Comparison of ENCODE assay signal across 8 cellular contexts in genomic region chr14:73173092-73173735, GRCh38. TPM values are rescaled to one million over a fixed set of nuclear protein-coding genes. Genes with fewer than 3 reads are reported as not detected.
A peak's percentile ranks its signal among the peaks of the same experiment; 100 is the strongest.
DNase-seq lines count a peak whose midpoint lies in the region; ATAC-seq and TF ChIP-seq lines count a peak whose summit lies in the region.

No MANE protein-coding gene starts in this region.

- DNase-seq in stimulated activated CD4-positive, alpha-beta T cell treated with anti-CD3 and anti-CD28 coated beads, Interleukin-4, amount 100 ng/mL, for 24 hours: peak; percentile 4
- no peak for DNase-seq in stimulated activated CD4-positive, alpha-beta T cell treated with anti-CD3 and anti-CD28 coated beads, Interleukin-2, amount 100 ng/mL, for 24 hours
- peak; percentile 65 for DNase-seq in NCI-H2107 treated with DMSO at 0.1 percent for 48 hours (lab: John Stamatoyannopoulos, UW; ENCODE audit: unreplicated experiment)
- peak; percentile 9 for DNase-seq in mammary epithelial cell
- peak; percentile 36 for DNase-seq in middle frontal gyrus (ENCODE audit: extremely low spot score, low spot score)
- no peak for DNase-seq in coronary artery (ENCODE audit: low spot score)

- H3K4me3 ChIP-seq in mammary epithelial cell (replicated peaks in 1 of 3; ENCODE audit: insufficient read depth in 1 of 3, low read depth in 2 of 3, low read length in 3 of 3) (no peak overlapping the region), coronary artery (no peak overlapping the region)

- dilution Hi-C loops in mammary epithelial cell (cut with HindIII; ENCODE audit: low sequenced_read_pairs): no loop called here

- no peaks in the 10 kb centered on the region for H3K9me3 ChIP-seq in mammary epithelial cell (replicated peaks; ENCODE audit: insufficient read depth, low read length)

- peaks cover 16% of the 10 kb centered on the region for H3K36me3 ChIP-seq in mammary epithelial cell (ENCODE audit: insufficient read depth, low read length)

- 40% methylated on average over 3 of the region's 3 CpGs for whole genome bisulfite sequencing in mammary epithelial cell (ENCODE audit: low coverage, missing lambda C conversion rate)

- no peaks in the 10 kb centered on the region for H3K79me2 ChIP-seq in mammary epithelial cell (ENCODE audit: insufficient read depth, low read length)

- CTCF ChIA-PET in mammary epithelial cell (lab: Charles Lee; ENCODE audit: low non-redundant PET): interaction anchor here (0.8 kb wide), 1 partner anchor 122 kb away, joined by 10 read pairs; no protein-coding TSS in a partner anchor

- in situ Hi-C loops in mammary epithelial cell (cut with MboI; ENCODE audit: low sequenced_read_pairs in 2 of 2): no loop called here

- H2AFZ ChIP-seq in mammary epithelial cell (ENCODE audit: low read depth, low read length): no peak overlapping the region

- H3K27ac ChIP-seq in mammary epithelial cell (ENCODE audit: insufficient read depth, low read depth, low read length) (no peak overlapping the region), coronary artery (no peak overlapping the region)

- no peak for ATAC-seq in GM21786 (IDR thresholded peaks at IDR 0.05; ENCODE audit: unreplicated experiment)
- ATAC-seq in HG03108 (IDR thresholded peaks at IDR 0.05; ENCODE audit: unreplicated experiment): no peak

- BruUV-seq in mammary epithelial cell (replicated peaks; lab: Mats Ljungman, UMichigan): no TSS peak

- no peaks in the 10 kb centered on the region for H3K27me3 ChIP-seq in mammary epithelial cell (ENCODE audit: insufficient read depth, low read length)

- no peaks in the 10 kb centered on the region for H4K20me1 ChIP-seq in mammary epithelial cell (ENCODE audit: insufficient read depth, low read length)

- H3K4me1 ChIP-seq in mammary epithelial cell (ENCODE audit: insufficient read depth, low read length): no peaks in the 10 kb centered on the region

- TF ChIP-seq CTCF in mammary epithelial cell (conservative IDR thresholded peaks at IDR 0.05 in 1 of 2, IDR thresholded peaks at IDR 0.05 in 1 of 2; ENCODE audit: extremely low read depth in 1 of 2, insufficient read depth in 1 of 2, low read depth in 1 of 2, low read length in 2 of 2) (peak; percentile 38 to 52), coronary artery (IDR thresholded peaks at IDR 0.05) (no peak)

- intact Hi-C loops in mammary epithelial cell (cut with micrococcal nuclease): loop anchor here (1.0 to 5.0 kb wide), 4 partner anchors 111 to 459 kb away; no protein-coding TSS in a partner anchor

- no peak overlapping the region for H3K4me2 ChIP-seq in mammary epithelial cell (ENCODE audit: insufficient read depth, low read depth, low read length)

- H3K9ac ChIP-seq in mammary epithelial cell (ENCODE audit: insufficient read depth, low read length): no peak overlapping the region

RNA-seq across cellular contexts. Expression of gene PSEN1, which starts 36.9 kb away (rescaled TPM):
- total RNA-seq in mammary epithelial cell: 10 to 100 TPM; 60.4 to 69.8 TPM
- polyA plus RNA-seq in mammary epithelial cell: 12.6 TPM
- polyA minus RNA-seq in mammary epithelial cell: 168 TPM

Comparison
In these comparisons a context has a peak if more than half of its experiments do, and no peak if none do; other contexts are left out.
1. DNase-seq: peak in stimulated activated CD4-positive, alpha-beta T cell treated with anti-CD3 and anti-CD28 coated beads, Interleukin-4, amount 100 ng/mL, for 24 hours (single experiment), NCI-H2107 treated with DMSO at 0.1 percent for 48 hours (single experiment), mammary epithelial cell (single experiment) and middle frontal gyrus (single experiment); none in stimulated activated CD4-positive, alpha-beta T cell treated with anti-CD3 and anti-CD28 coated beads, Interleukin-2, amount 100 ng/mL, for 24 hours (0 of 2) and coronary artery (single experiment).